14 cellular contexts compared by ENCODE assay signal in the genomic region with DNA sequence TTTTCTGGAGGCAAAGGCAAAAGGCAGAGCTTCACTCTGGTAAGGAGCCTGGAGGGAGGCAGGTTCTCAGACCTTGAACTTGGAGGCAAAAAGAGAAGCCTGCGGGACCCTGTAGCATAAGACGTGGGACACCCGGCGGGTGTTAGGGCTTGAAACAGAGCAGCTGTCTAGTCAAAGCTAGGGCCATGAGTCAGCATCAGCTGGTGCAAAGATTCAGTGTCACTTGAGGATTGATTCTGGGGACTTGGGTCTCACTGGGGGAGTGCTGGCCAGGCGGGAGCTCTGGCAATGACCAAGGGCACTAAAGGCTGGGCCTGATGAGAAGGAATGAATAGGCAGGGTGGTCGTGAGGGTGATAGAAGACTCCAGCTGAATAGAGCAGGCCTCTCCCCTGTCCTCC.
A peak's percentile ranks its signal among the peaks of the same experiment; 100 is the strongest.
DNase-seq lines count a peak whose midpoint lies in the region; ATAC-seq and TF ChIP-seq lines count a peak whose summit lies in the region.
"Had no signal": no experiment of that assay in that cellular context is flagged by ENCODE, and none has a peak within 500 bp of the region (broad histone marks: within the 10 kb centered on the region; RNA-seq: fewer than 3 reads in every experiment).

No MANE protein-coding gene starts in this region.

- in situ Hi-C loops in brain microvascular endothelial cell (cut with HindIII; ENCODE audit: low pct_ligation_motif_present, low sequenced_read_pairs), result no loop called here

- H3K9me3 ChIP-seq in heart right ventricle, result no peaks in the 10 kb centered on the region

- peaks cover 5% of the 10 kb centered on the region for H3K36me3 ChIP-seq in brain microvascular endothelial cell (replicated peaks)
- H3K36me3 ChIP-seq in heart right ventricle, result no peaks in the 10 kb centered on the region

- H3K27ac ChIP-seq in brain microvascular endothelial cell (no peak overlapping the region), heart right ventricle (peak overlapping the region in 9 of 10 donors; percentile 14 to 72 (median 53))

- peaks cover 6 to 98% (median 67%) of the 10 kb centered on the region in 9 donors for H3K4me1 ChIP-seq in heart right ventricle

- intact Hi-C loops in heart right ventricle (cut with DNase I), result loop anchor here in 1 of 10 donors (5.0 kb wide), 1 partner anchor 77 kb away; no protein-coding TSS in a partner anchor

- H3K4me3 ChIP-seq in brain microvascular endothelial cell (ENCODE audit: low read depth, low read length), result no peak overlapping the region
- H3K4me3 ChIP-seq in heart right ventricle, result no peak overlapping the region

- ATAC-seq in heart right ventricle, result peak; percentile 23 to 75 (median 56)
- ATAC-seq: activated CD8-positive, alpha-beta memory T cell treated with anti-CD3 and anti-CD28 coated beads, Interleukin-2, amount 10 ng/mL, durations not matched to agents 7 days and 5 days; naive thymus-derived CD8-positive, alpha-beta T cell had no signal

- DNase-seq in AG20443 (ENCODE audit: low spot score) (peak; percentile 18), brain microvascular endothelial cell (peak; percentile 27), heart right ventricle (peak in 1 of 2 donors; percentile 31), putamen (ENCODE audit: low spot score) (peak; percentile 67), NCI-H2227 (lab: John Stamatoyannopoulos, UW; ENCODE audit: unreplicated experiment) (no peak), NCI-H187 (lab: John Stamatoyannopoulos, UW) (no peak), COLO829 (ENCODE audit: low spot score) (no peak)
- DNase-seq in activated CD8-positive, alpha-beta memory T cell treated with anti-CD3 and anti-CD28 coated beads, Interleukin-2, amount 50 U/mL, for 4 hours, result no peak
- DNase-seq: activated CD8-positive, alpha-beta memory T cell treated with anti-CD3 and anti-CD28 coated beads, Interleukin-2, amount 10 ng/mL, durations not matched to agents 7 days and 5 days; activated naive CD4-positive, alpha-beta T cell treated with anti-CD3 and anti-CD28 coated beads, Interleukin-2, amount 10 ng/mL, durations not matched to agents 7 days and 5 days; cerebellar nuclear complex; naive thymus-derived CD8-positive, alpha-beta T cell; NCI-H1436; NCI-H524 had no signal

- 60 to 70% methylated on average over 6 of the region's 6 CpGs for WGBS in heart right ventricle, 2 donors

- no peaks in the 10 kb centered on the region for H3K27me3 ChIP-seq in brain microvascular endothelial cell (replicated peaks)
- H3K27me3 ChIP-seq in heart right ventricle, result no peaks in the 10 kb centered on the region

- TF ChIP-seq CTCF in brain microvascular endothelial cell (IDR thresholded peaks at IDR 0.05; ENCODE audit: low read depth, low read length, missing control alignments), result no peak
- no peak for TF ChIP-seq CTCF in heart right ventricle (IDR thresholded peaks at IDR 0.05)

Comparison
In these comparisons a context has a peak if more than half of its experiments do, and no peak if none do; other contexts are left out.
1. DNase-seq: peak in AG20443 (single experiment), brain microvascular endothelial cell (single experiment) and putamen (single experiment); none in NCI-H2227 (single experiment), activated CD8-positive, alpha-beta memory T cell treated with anti-CD3 and anti-CD28 coated beads, Interleukin-2, amount 50 U/mL, for 4 hours (single experiment), NCI-H187 (0 of 2) and COLO829 (single experiment).